28 cellular contexts compared by ENCODE assay signal in genomic region chr11:2530131-2530854, GRCh38.
A peak's percentile ranks its signal among the peaks of the same experiment; 100 is the strongest.
DNase-seq lines count a peak whose midpoint lies in the region; ATAC-seq, FAIRE-seq and TF ChIP-seq lines count a peak whose summit lies in the region.
"Had no signal": no experiment of that assay in that cellular context is flagged by ENCODE, and none has a peak within 500 bp of the region (broad histone marks: within the 10 kb centered on the region; RNA-seq: fewer than 3 reads in every experiment).

No MANE protein-coding gene starts in this region.

- no peak for ATAC-seq in Right ventricle myocardium inferior
- ATAC-seq in Right ventricle myocardium superior (ENCODE audit: poor library complexity) = no peak
- ATAC-seq in mucosa of descending colon = no peak
- no peak for ATAC-seq in esophagus mucosa
- ATAC-seq: activated naive CD4-positive, alpha-beta T cell treated with anti-CD3 and anti-CD28 coated beads, Interleukin-2, amount 50 U/mL, for 72 hours; HCT116; left colon; stimulated activated memory B cell treated with anti-CD40 and anti-IgM and Interleukin-4, amounts not matched to agents 10 μg/mL and 1 μg/mL and 100 μg/mL, for 72 hours had no signal

- no peaks in the 10 kb centered on the region for H3K36me3 ChIP-seq in right atrium auricular region
- no peaks in the 10 kb centered on the region for H3K36me3 ChIP-seq in mucosa of descending colon (ENCODE audit: low read depth)

- H3K4me3 Mint-ChIP-seq in MCF 10A (ENCODE audit: unreplicated experiment) = no peak overlapping the region
- H3K4me3 Mint-ChIP-seq: activated CD4-positive, alpha-beta memory T cell treated with anti-CD3 and anti-CD28 coated beads for 36 hours; CD4-positive, alpha-beta memory T cell; nephron progenitor cell; stimulated activated memory B cell treated with anti-CD40 and anti-IgM and Interleukin-4, amounts not matched to agents 10 μg/mL and 1 μg/mL and 100 μg/mL, for 72 hours had no signal

- no peak for TF ChIP-seq CTCF in right atrium auricular region (IDR thresholded peaks at IDR 0.05)
- TF ChIP-seq CTCF in mucosa of descending colon (IDR thresholded peaks at IDR 0.05) = no peak
- TF ChIP-seq CTCF in MCF 10A (IDR thresholded peaks at IDR 0.05; ENCODE audit: unreplicated experiment) = no peak

- H3K4me1 ChIP-seq in right atrium auricular region (peaks cover 0 to 45% of the 10 kb centered on the region in 2 donors), mucosa of descending colon (ENCODE audit: low read depth) (peaks cover 40% of the 10 kb centered on the region)

- peaks cover 12% of the 10 kb centered on the region for H3K27me3 Mint-ChIP-seq in MCF 10A (ENCODE audit: insufficient read depth, unreplicated experiment)
- H3K27me3 Mint-ChIP-seq: activated CD4-positive, alpha-beta memory T cell treated with anti-CD3 and anti-CD28 coated beads for 36 hours; CD4-positive, alpha-beta memory T cell; stimulated activated memory B cell treated with anti-CD40 and anti-IgM and Interleukin-4, amounts not matched to agents 10 μg/mL and 1 μg/mL and 100 μg/mL, for 72 hours had no signal

- DNase-seq in Right ventricle myocardium inferior (ENCODE audit: missing footprints) (peak; percentile 64), right atrium auricular region (ENCODE audit: low spot score) (no peak), Right ventricle myocardium superior (peak; percentile 38), mucosa of descending colon (peak in 2 of 3 donors; percentile 25 to 48), urothelium cell line (ENCODE audit: low spot score) (no peak), LoVo (ENCODE audit: low spot score) (no peak), MCF 10A (ENCODE audit: unreplicated experiment) (no peak)
- DNase-seq: activated CD4-positive, alpha-beta memory T cell treated with anti-CD3 and anti-CD28 coated beads for 36 hours; CD4-positive, alpha-beta memory T cell; DMS153; GDM1; KBM-7; midbrain; NCI-H146; NCI-H2171 treated with DMSO at 0.1 percent for 48 hours; NCI-H69; nephron progenitor cell; small intestine; T-helper 9 cell had no signal

- CTCF ChIA-PET in MCF 10A (lab: Yijun Ruan, JAX) = interaction anchor here (0.6 to 11.0 kb wide), 25 partner anchors 14 to 1340 kb away, joined by 3 to 443 read pairs (median 5); partner anchors contain the start of genes CDKN1C, PHLDA2 and TSSC4

- intact Hi-C loops in Right ventricle myocardium inferior (cut with DNase I) = loop anchor here (10.0 kb wide), 1 partner anchor 335 kb away; no protein-coding TSS in a partner anchor
- intact Hi-C loops in Right ventricle myocardium superior (cut with DNase I) = loop anchor here (2.0 kb wide), 1 partner anchor 101 kb away; no protein-coding TSS in a partner anchor
- intact Hi-C loops in mucosa of descending colon (cut with DNase I, micrococcal nuclease) = loop anchor here in 1 of 2 donors (2.0 kb wide), 1 partner anchor 101 kb away; no protein-coding TSS in a partner anchor
- intact Hi-C loops in MCF 10A (cut with micrococcal nuclease) = loop anchor here (5.0 kb wide), 1 partner anchor 333 kb away; no protein-coding TSS in a partner anchor

- no peak overlapping the region for H3K27ac Mint-ChIP-seq in MCF 10A (ENCODE audit: low read depth, unreplicated experiment)
- H3K27ac Mint-ChIP-seq: activated CD4-positive, alpha-beta memory T cell treated with anti-CD3 and anti-CD28 coated beads for 36 hours; activated naive CD4-positive, alpha-beta T cell treated with anti-CD3 and anti-CD28 coated beads, Interleukin-2, amount 50 U/mL, for 72 hours; nephron progenitor cell; progenitor cell of endocrine pancreas; stimulated activated memory B cell treated with anti-CD40 and anti-IgM and Interleukin-4, amounts not matched to agents 10 μg/mL and 1 μg/mL and 100 μg/mL, for 72 hours had no signal

- H3K4me3 ChIP-seq in right atrium auricular region = no peak overlapping the region
- no peak overlapping the region for H3K4me3 ChIP-seq in mucosa of descending colon
- H3K4me3 ChIP-seq: coronary artery had no signal

- no peaks in the 10 kb centered on the region for H3K36me3 Mint-ChIP-seq in MCF 10A (ENCODE audit: insufficient read depth, unreplicated experiment)
- H3K36me3 Mint-ChIP-seq: activated CD4-positive, alpha-beta memory T cell treated with anti-CD3 and anti-CD28 coated beads for 36 hours; activated naive CD4-positive, alpha-beta T cell treated with anti-CD3 and anti-CD28 coated beads, Interleukin-2, amount 50 U/mL, for 72 hours; stimulated activated memory B cell treated with anti-CD40 and anti-IgM and Interleukin-4, amounts not matched to agents 10 μg/mL and 1 μg/mL and 100 μg/mL, for 72 hours had no signal

- no peaks in the 10 kb centered on the region for H3K9me3 Mint-ChIP-seq in MCF 10A (ENCODE audit: unreplicated experiment)
- H3K9me3 Mint-ChIP-seq: activated CD4-positive, alpha-beta memory T cell treated with anti-CD3 and anti-CD28 coated beads for 36 hours; activated naive CD4-positive, alpha-beta T cell treated with anti-CD3 and anti-CD28 coated beads, Interleukin-2, amount 50 U/mL, for 72 hours; nephron progenitor cell; stimulated activated memory B cell treated with anti-CD40 and anti-IgM and Interleukin-4, amounts not matched to agents 10 μg/mL and 1 μg/mL and 100 μg/mL, for 72 hours had no signal

- BruUV-seq in MCF 10A (replicated peaks; lab: Mats Ljungman, UMichigan) = no TSS peak

- H3K27ac ChIP-seq in right atrium auricular region = no peak overlapping the region
- H3K27ac ChIP-seq: coronary artery, RWPE1 had no signal

- FAIRE-seq in urothelium cell line (lab: Jason Lieb, UNC) = peak; percentile 69
- FAIRE-seq: endometrium, small intestine had no signal

- no peaks in the 10 kb centered on the region for H3K27me3 ChIP-seq in right atrium auricular region

- POLR2A ChIA-PET in MCF 10A (lab: Yijun Ruan, JAX) = no interaction called here

- H3K4me1 Mint-ChIP-seq in MCF 10A (ENCODE audit: insufficient read depth, unreplicated experiment) = peaks cover 19% of the 10 kb centered on the region

- H3K9me3 ChIP-seq in right atrium auricular region = no peaks in the 10 kb centered on the region
- no peaks in the 10 kb centered on the region for H3K9me3 ChIP-seq in mucosa of descending colon

Comparison
In these comparisons a context has a peak if more than half of its experiments do, and no peak if none do; other contexts are left out.
1. DNase-seq: peak in Right ventricle myocardium inferior (single experiment), Right ventricle myocardium superior (single experiment) and mucosa of descending colon (2 of 3); none in right atrium auricular region (single experiment), urothelium cell line (single experiment), LoVo (single experiment) and MCF 10A (single experiment).